16 cellular contexts compared by ENCODE assay signal in the genomic region with DNA sequence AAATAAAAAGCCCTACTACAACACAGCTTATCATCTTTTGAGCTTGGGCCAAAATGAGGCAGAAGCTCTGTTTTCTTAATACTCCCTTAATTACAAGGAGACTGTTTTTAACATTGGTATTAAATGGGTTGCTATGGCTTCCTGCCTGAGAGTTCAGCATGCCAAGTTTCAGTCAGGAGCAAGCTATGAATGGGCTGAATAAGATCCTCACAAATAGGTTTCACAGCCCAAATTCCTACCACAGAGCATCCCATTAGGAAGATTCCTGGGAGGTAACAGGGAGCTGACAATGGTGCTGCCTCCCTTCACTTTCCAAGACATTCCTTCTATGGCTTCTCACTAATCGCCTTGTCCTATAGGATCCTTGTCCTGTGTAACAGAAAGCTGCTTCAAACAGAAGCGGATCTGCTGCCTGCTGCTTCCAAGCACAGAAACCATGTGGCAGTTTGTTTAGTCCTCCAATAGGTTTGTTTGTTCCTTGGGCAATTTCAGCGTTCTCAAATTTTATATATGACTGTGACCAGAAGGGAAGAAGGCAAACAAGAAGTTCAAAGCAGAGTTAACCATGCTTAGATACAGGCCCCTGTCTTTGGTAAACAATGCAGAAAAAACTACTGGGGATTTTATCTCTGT.
DNase-seq lines count a peak whose midpoint lies in the region; ATAC-seq, FAIRE-seq and TF ChIP-seq lines count a peak whose summit lies in the region.
"Had no signal": no experiment of that assay in that cellular context is flagged by ENCODE, and none has a peak within 500 bp of the region (broad histone marks: within the 10 kb centered on the region; RNA-seq: fewer than 3 reads in every experiment).

No MANE protein-coding gene starts in this region.

- ATAC-seq in natural killer cell treated with Interleukin-12 subunit alpha and Interleukin-12 subunit beta and Interleukin-15 and Interleukin-18, amount 100 ng/mL, for 72 hours = no peak
- ATAC-seq in GM19395 (IDR thresholded peaks at IDR 0.05; ENCODE audit: unreplicated experiment) = no peak
- ATAC-seq: body of pancreas had no signal

- H3K4me3 ChIP-seq in SK-N-MC (peak overlapping the region; percentile 66), Peyer's patch (no peak overlapping the region)
- H3K4me3 ChIP-seq: body of pancreas, testis had no signal

- H3K36me3 ChIP-seq in SK-N-MC (ENCODE audit: insufficient read depth, low read length) (peaks cover 8% of the 10 kb centered on the region; the same call in 1 of the 2 replicates), Peyer's patch (no peaks in the 10 kb centered on the region)
- H3K36me3 ChIP-seq: WERI-Rb-1 had no signal

- peak; percentile 51 for FAIRE-seq in GM18507 (lab: Jason Lieb, UNC)
- FAIRE-seq: frontal cortex had no signal

- peaks cover 26% of the 10 kb centered on the region for H3K4me1 Mint-ChIP-seq in neural crest cell
- H3K4me1 Mint-ChIP-seq in natural killer cell treated with Interleukin-12 subunit alpha and Interleukin-12 subunit beta and Interleukin-15 and Interleukin-18, amount 100 ng/mL, for 72 hours (ENCODE audit: low read depth in 2 of 2) = no peaks in the 10 kb centered on the region

- peak overlapping the region; percentile 0 for H3K27ac Mint-ChIP-seq in neural crest cell (ENCODE audit: unreplicated experiment)
- H3K27ac Mint-ChIP-seq in natural killer cell treated with Interleukin-12 subunit alpha and Interleukin-12 subunit beta and Interleukin-15 and Interleukin-18, amount 100 ng/mL, for 72 hours = no peak overlapping the region

- H3K4me3 Mint-ChIP-seq in neural crest cell = no peak overlapping the region
- no peak overlapping the region for H3K4me3 Mint-ChIP-seq in natural killer cell treated with Interleukin-12 subunit alpha and Interleukin-12 subunit beta and Interleukin-15 and Interleukin-18, amount 100 ng/mL, for 72 hours

- TF ChIP-seq POLR2A in Peyer's patch (IDR thresholded peaks at IDR 0.05) = no peak

- H3K9me3 Mint-ChIP-seq in neural crest cell = no peaks in the 10 kb centered on the region
- peaks cover 8% of the 10 kb centered on the region for H3K9me3 Mint-ChIP-seq in natural killer cell treated with Interleukin-12 subunit alpha and Interleukin-12 subunit beta and Interleukin-15 and Interleukin-18, amount 100 ng/mL, for 72 hours

- H3K27ac ChIP-seq in SK-N-MC (peak overlapping the region; percentile 100), Peyer's patch (no peak overlapping the region)
- H3K27ac ChIP-seq: body of pancreas, C4-2B, testis, WERI-Rb-1 had no signal

- no peaks in the 10 kb centered on the region for H3K9me3 ChIP-seq in SK-N-MC (ENCODE audit: low read depth, low read length)
- no peaks in the 10 kb centered on the region for H3K9me3 ChIP-seq in Peyer's patch
- H3K9me3 ChIP-seq: body of pancreas, testis had no signal

- H3K9ac ChIP-seq in SK-N-MC (ENCODE audit: insufficient read length) = peak overlapping the region; percentile 93

- TF ChIP-seq CTCF in neural crest cell (conservative IDR thresholded peaks at IDR 0.05) (no peak), Peyer's patch (IDR thresholded peaks at IDR 0.05) (no peak)

- H3K27me3 ChIP-seq in Peyer's patch = no peaks in the 10 kb centered on the region
- H3K27me3 ChIP-seq: body of pancreas, testis had no signal

- H3K4me1 ChIP-seq in Peyer's patch = peaks cover 0 to 5% (median 0%) of the 10 kb centered on the region in 4 donors
- H3K4me1 ChIP-seq: testis had no signal

- H3K27me3 Mint-ChIP-seq in neural crest cell (ENCODE audit: low read depth) = no peaks in the 10 kb centered on the region
- no peaks in the 10 kb centered on the region for H3K27me3 Mint-ChIP-seq in natural killer cell treated with Interleukin-12 subunit alpha and Interleukin-12 subunit beta and Interleukin-15 and Interleukin-18, amount 100 ng/mL, for 72 hours

- DNase-seq in GM18507 (ENCODE audit: extremely low spot score, insufficient read length, low read depth) = no peak
- no peak for DNase-seq in SK-N-MC (ENCODE audit: low read depth, low spot score)
- peak; percentile 48 for DNase-seq in foreskin melanocyte
- DNase-seq in neural crest cell (ENCODE audit: low read depth, low spot score) = no peak
- DNase-seq in natural killer cell treated with Interleukin-12 subunit alpha and Interleukin-12 subunit beta and Interleukin-15 and Interleukin-18, amount 100 ng/mL, for 72 hours (ENCODE audit: low spot score) = no peak
- no peak for DNase-seq in Peyer's patch
- DNase-seq in NCI-H2081 treated with DMSO at 0.1 percent for 48 hours (lab: John Stamatoyannopoulos, UW) = no peak
- DNase-seq: activated naive CD4-positive, alpha-beta T cell; body of pancreas; DND-41; MM.1S; testis; WERI-Rb-1 had no signal

- H3K36me3 Mint-ChIP-seq in neural crest cell (ENCODE audit: low read depth) = peaks cover under 1% of the 10 kb centered on the region
- H3K36me3 Mint-ChIP-seq in natural killer cell treated with Interleukin-12 subunit alpha and Interleukin-12 subunit beta and Interleukin-15 and Interleukin-18, amount 100 ng/mL, for 72 hours = no peaks in the 10 kb centered on the region
